Comparison of ENCODE assay signal across 22 cellular contexts in the genomic region with DNA sequence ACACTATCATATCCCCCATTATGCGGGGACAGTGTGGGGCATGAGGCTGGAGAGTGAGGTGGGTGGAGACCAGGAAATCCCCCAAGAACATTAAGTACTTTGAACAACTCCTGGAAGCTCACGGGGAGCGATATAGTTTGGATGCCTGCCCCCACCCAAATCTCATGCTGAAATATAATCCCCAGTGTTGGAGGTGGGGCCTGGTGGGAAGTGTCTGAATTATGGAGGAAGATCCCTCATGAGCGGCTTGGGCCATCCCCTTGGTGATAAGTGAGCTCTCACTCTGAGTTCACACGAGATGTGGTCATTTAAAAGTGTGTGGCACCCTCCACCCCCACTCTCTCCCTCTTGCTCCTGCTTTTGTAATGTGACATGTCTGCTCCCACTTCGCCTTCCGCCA.
DNase-seq lines count a peak whose midpoint lies in the region; ATAC-seq, FAIRE-seq and TF ChIP-seq lines count a peak whose summit lies in the region.
"Had no signal": no experiment of that assay in that cellular context is flagged by ENCODE, and none has a peak within 500 bp of the region (broad histone marks: within the 10 kb centered on the region; RNA-seq: fewer than 3 reads in every experiment).

No MANE protein-coding gene starts in this region.

- H3K4me2 ChIP-seq in astrocyte (ENCODE audit: low read length): no peak overlapping the region
- H3K4me2 ChIP-seq: A549; BLaER1 treated with 17β-estradiol and CSF1 and Interleukin-3, amounts not matched to agents 10 nM and 100 nM had no signal

- no peak for TF ChIP-seq POLR2A in esophagus muscularis mucosa (IDR thresholded peaks at IDR 0.05; ENCODE audit: low read depth)

- H3K27ac ChIP-seq in astrocyte (ENCODE audit: low read depth, low read length): no peak overlapping the region
- H3K27ac ChIP-seq in esophagus muscularis mucosa (replicated peaks in 1 of 4): no peak overlapping the region
- H3K27ac ChIP-seq in ascending aorta: no peak overlapping the region
- H3K27ac ChIP-seq: 22Rv1; A549; BLaER1 treated with 17β-estradiol and CSF1 and Interleukin-3, amounts not matched to agents 10 nM and 100 nM; C4-2B had no signal

- no peak for ATAC-seq in HG03196 (IDR thresholded peaks at IDR 0.05; ENCODE audit: unreplicated experiment)
- ATAC-seq: A549; CD8-positive, alpha-beta T cell; GM12878 had no signal

- FAIRE-seq in astrocyte (lab: Jason Lieb, UNC): no peak
- FAIRE-seq: A549, D721Med, GM12878, GM12892, GM18507 had no signal

- H3K4me3 ChIP-seq in astrocyte (ENCODE audit: insufficient read depth, low read depth, low read length): no peak overlapping the region
- no peak overlapping the region for H3K4me3 ChIP-seq in esophagus muscularis mucosa
- H3K4me3 ChIP-seq in ascending aorta: no peak overlapping the region
- H3K4me3 ChIP-seq: A549; BLaER1 treated with 17β-estradiol and CSF1 and Interleukin-3, amounts not matched to agents 10 nM and 100 nM; GM12878 had no signal

- H3K9me3 ChIP-seq in astrocyte (ENCODE audit: insufficient read depth, low read depth, low read length): no peaks in the 10 kb centered on the region
- no peaks in the 10 kb centered on the region for H3K9me3 ChIP-seq in esophagus muscularis mucosa
- no peaks in the 10 kb centered on the region for H3K9me3 ChIP-seq in ascending aorta
- H3K9me3 ChIP-seq: A549; BLaER1 treated with 17β-estradiol and CSF1 and Interleukin-3, amounts not matched to agents 10 nM and 100 nM; Caco-2 had no signal

- DNase-seq in astrocyte (ENCODE audit: low read depth): no peak
- peak; percentile 88 for DNase-seq in esophagus muscularis mucosa (ENCODE audit: extremely low spot score)
- peak; percentile 29 for DNase-seq in type B pancreatic cell (ENCODE audit: extremely low spot score, unreplicated experiment)
- no peak for DNase-seq in ascending aorta (ENCODE audit: low spot score in 2 of 2)
- no peak for DNase-seq in T-helper 9 cell
- DNase-seq: AML-193; Caco-2; Calu3; CD4-positive, alpha-beta T cell; CD8-positive, alpha-beta T cell; DMS79 treated with DMSO at 0.1 percent for 48 hours; GDM1 had no signal

- H3K27ac Mint-ChIP-seq in astrocyte (ENCODE audit: unreplicated experiment) (peak overlapping the region; percentile 56), type B pancreatic cell (no peak overlapping the region)
- H3K27ac Mint-ChIP-seq: B cell; CD4-positive, alpha-beta T cell; CD8-positive, alpha-beta T cell had no signal

- H3K36me3 Mint-ChIP-seq in astrocyte (ENCODE audit: low read depth, unreplicated experiment): no peaks in the 10 kb centered on the region
- H3K36me3 Mint-ChIP-seq in type B pancreatic cell: no peaks in the 10 kb centered on the region
- H3K36me3 Mint-ChIP-seq: CD8-positive, alpha-beta T cell had no signal

- H3K9me3 Mint-ChIP-seq in astrocyte (ENCODE audit: unreplicated experiment) (peaks cover 7% of the 10 kb centered on the region), type B pancreatic cell (no peaks in the 10 kb centered on the region)
- H3K9me3 Mint-ChIP-seq: CD4-positive, alpha-beta T cell; CD8-positive, alpha-beta T cell had no signal

- H4K20me1 ChIP-seq in astrocyte (ENCODE audit: insufficient read depth, low read length): no peaks in the 10 kb centered on the region
- H4K20me1 ChIP-seq: BLaER1 treated with 17β-estradiol and CSF1 and Interleukin-3, amounts not matched to agents 10 nM and 100 nM had no signal

- no peak for TF ChIP-seq EP300 in esophagus muscularis mucosa (IDR thresholded peaks at IDR 0.05)

- H3K9ac ChIP-seq in astrocyte (ENCODE audit: low read length): no peak overlapping the region
- H3K9ac ChIP-seq: BLaER1 treated with 17β-estradiol and CSF1 and Interleukin-3, amounts not matched to agents 10 nM and 100 nM had no signal

- H3K27me3 Mint-ChIP-seq in astrocyte (ENCODE audit: low read depth, unreplicated experiment) (peaks cover 4% of the 10 kb centered on the region), type B pancreatic cell (peaks cover 11% of the 10 kb centered on the region)
- H3K27me3 Mint-ChIP-seq: B cell; CD4-positive, alpha-beta T cell had no signal

- intact Hi-C loops in esophagus muscularis mucosa (cut with DNase I) (no loop called here), ascending aorta (cut with DNase I) (no loop called here)

- H3K27me3 ChIP-seq in astrocyte (ENCODE audit: insufficient read depth, low read length): peaks cover 2% of the 10 kb centered on the region
- H3K27me3 ChIP-seq in esophagus muscularis mucosa: no peaks in the 10 kb centered on the region
- no peaks in the 10 kb centered on the region for H3K27me3 ChIP-seq in ascending aorta
- H3K27me3 ChIP-seq: BLaER1 treated with 17β-estradiol and CSF1 and Interleukin-3, amounts not matched to agents 10 nM and 100 nM had no signal

- H3K4me1 ChIP-seq in astrocyte (ENCODE audit: insufficient read depth, low read length) (no peaks in the 10 kb centered on the region), esophagus muscularis mucosa (no peaks in the 10 kb centered on the region), ascending aorta (no peaks in the 10 kb centered on the region)
- H3K4me1 ChIP-seq: A549; BLaER1 treated with 17β-estradiol and CSF1 and Interleukin-3, amounts not matched to agents 10 nM and 100 nM; Caco-2 had no signal

- peaks cover 6% of the 10 kb centered on the region for H3K4me1 Mint-ChIP-seq in astrocyte (ENCODE audit: low read depth, unreplicated experiment)
- peaks cover 1% of the 10 kb centered on the region for H3K4me1 Mint-ChIP-seq in type B pancreatic cell (ENCODE audit: unreplicated experiment)
- H3K4me1 Mint-ChIP-seq: B cell had no signal

- TF ChIP-seq CTCF in astrocyte (IDR thresholded peaks at IDR 0.05; ENCODE audit: insufficient read depth, low read depth, low read length) (no peak), esophagus muscularis mucosa (IDR thresholded peaks at IDR 0.05) (no peak), type B pancreatic cell (conservative IDR thresholded peaks at IDR 0.05) (no peak), ascending aorta (IDR thresholded peaks at IDR 0.05) (no peak)

- H3K79me2 ChIP-seq in astrocyte (ENCODE audit: insufficient read depth, low read length): no peaks in the 10 kb centered on the region

- no peak overlapping the region for H3K4me3 Mint-ChIP-seq in astrocyte (ENCODE audit: unreplicated experiment)
- no peak overlapping the region for H3K4me3 Mint-ChIP-seq in type B pancreatic cell
- H3K4me3 Mint-ChIP-seq: B cell; CD4-positive, alpha-beta T cell; CD8-positive, alpha-beta T cell had no signal

- H2AFZ ChIP-seq in astrocyte (ENCODE audit: low read depth, low read length): no peak overlapping the region

- WGBS in esophagus muscularis mucosa: 95% methylated on average over 7 of the region's 7 CpGs

- H3K36me3 ChIP-seq in astrocyte (ENCODE audit: insufficient read depth, low read length): no peaks in the 10 kb centered on the region
- no peaks in the 10 kb centered on the region for H3K36me3 ChIP-seq in esophagus muscularis mucosa
- H3K36me3 ChIP-seq in ascending aorta: no peaks in the 10 kb centered on the region
- H3K36me3 ChIP-seq: BLaER1 treated with 17β-estradiol and CSF1 and Interleukin-3, amounts not matched to agents 10 nM and 100 nM had no signal

Comparison
In these comparisons a context has a peak if more than half of its experiments do, and no peak if none do; other contexts are left out.
1. DNase-seq: peak in esophagus muscularis mucosa (single experiment) and type B pancreatic cell (single experiment); none in astrocyte (single experiment), ascending aorta (0 of 2) and T-helper 9 cell (single experiment).